ENCODE assay signal across 8 cellular contexts in genomic region chr1:95116666-95117206, GRCh38. TPM values are rescaled to one million over a fixed set of nuclear protein-coding genes. Genes with fewer than 3 reads are reported as not detected.
DNase-seq lines count a peak whose midpoint lies in the region; ATAC-seq and TF ChIP-seq lines count a peak whose summit lies in the region.

No MANE protein-coding gene starts in this region.

- POLR2A ChIA-PET in T-cell (lab: Charles Lee) = interaction anchor here in 1 of 2 donors (0.6 kb wide), 1 partner anchor 44 kb away, joined by 3 read pairs; the partner anchor contains the start of gene ALG14

- peak overlapping the region; percentile 53 to 71 for H3K27ac Mint-ChIP-seq in T-cell

- DNase-seq in NCI-H146 (lab: John Stamatoyannopoulos, UW) = peak; percentile 70
- DNase-seq in T-cell = peak; percentile 3 to 55 (median 32)
- peak; percentile 71 for DNase-seq in astrocyte of the hippocampus (ENCODE audit: low read depth, low spot score)
- peak; percentile 47 for DNase-seq in iPS DF 19.7 (ENCODE audit: low read depth, low spot score)
- peak; percentile 65 for DNase-seq in sciatic nerve (ENCODE audit: low spot score)
- no peak for DNase-seq in GOT3 (lab: John Stamatoyannopoulos, UW)

- H3K4me1 Mint-ChIP-seq in T-cell = peaks cover 10 to 14% (median 12%) of the 10 kb centered on the region in 3 donors

- peak; percentile 64 for TF ChIP-seq CTCF in GM12874 (IDR thresholded peaks at IDR 0.05; ENCODE audit: insufficient read depth, low read depth, low read length)

- H3K27me3 Mint-ChIP-seq in T-cell = peaks cover 33 to 50% of the 10 kb centered on the region in 2 donors

- no peaks in the 10 kb centered on the region for H3K36me3 Mint-ChIP-seq in T-cell

- CTCF ChIA-PET in T-cell (lab: Charles Lee) = interaction anchor here (1.4 to 3.6 kb wide), 2 partner anchors 117 kb away, joined by 3 to 21 read pairs; partner anchors contain the start of gene RWDD3 (in 2 of the 2)

- peak overlapping the region; percentile 81 to 90 (median 89) for H3K4me3 Mint-ChIP-seq in T-cell

- peak; percentile 55 for ATAC-seq in HG02763 (IDR thresholded peaks at IDR 0.05; ENCODE audit: unreplicated experiment)
- ATAC-seq in T-cell (replicated peaks in 1 of 4) = peak; percentile 67 to 74 (median 70)
- peak; percentile 77 for ATAC-seq in sciatic nerve

- intact Hi-C loops in sciatic nerve (cut with DNase I) = no loop called here

- H3K9me3 Mint-ChIP-seq in T-cell = no peaks in the 10 kb centered on the region

RNA-seq across cellular contexts. Expression of gene TLCD4, which starts 0.4 kb away (rescaled TPM):
- total RNA-seq in T-cell (under 1 TPM; 0.09 to 0.22 (median 0.12) TPM), sciatic nerve (27.9 TPM)

RNA-seq across cellular contexts. Expression of gene ALG14, which starts 44.0 kb away (rescaled TPM):
- total RNA-seq in T-cell = 1 to 10 TPM in 4 of 5 donors, under 1 TPM in 1; 0.40 to 2.3 (median 1.7) TPM
- total RNA-seq in sciatic nerve = 5.6 TPM

Comparison
In these comparisons a context has a peak if more than half of its experiments do, and no peak if none do; other contexts are left out.
1. RNA of gene TLCD4, which starts 0.4 kb away (total RNA-seq): 27.9 TPM in sciatic nerve (single experiment); 0.09 to 0.22 TPM in T-cell; every median in the first group is over 10 times any median in the second.
2. Peak in every context shown above with its lines, with median percentiles within 50 percentile points of each other: ATAC-seq.